ENCODE assay signal across 26 cellular contexts in genomic region chr2:216626875-216627245, GRCh38. TPM values are rescaled to one million over a fixed set of nuclear protein-coding genes. Genes with fewer than 3 reads are reported as not detected.
"Had no signal": no experiment of that assay in that cellular context is flagged by ENCODE, and none has a peak within 500 bp of the region (broad histone marks: within the 10 kb centered on the region; RNA-seq: fewer than 3 reads in every experiment).

No MANE protein-coding gene starts in this region.

- H3K4me1 ChIP-seq: lower lobe of right lung, parathyroid adenoma, right atrium auricular region, testis, thyroid gland, upper lobe of left lung had no signal

- H3K9me3 Mint-ChIP-seq: nephron; neural crest cell; stimulated activated naive B cell treated with anti-CD40 and anti-IgM and Interleukin-4, amounts not matched to agents 10 μg/mL and 1 μg/mL and 100 μg/mL, for 72 hours had no signal

- H3K4me2 ChIP-seq: hepatocyte, smooth muscle cell had no signal

- H3K79me2 ChIP-seq: hepatocyte, parathyroid adenoma had no signal

- H3K36me3 Mint-ChIP-seq: naive thymus-derived CD8-positive, alpha-beta T cell; stimulated activated naive B cell treated with anti-CD40 and anti-IgM and Interleukin-4, amounts not matched to agents 10 μg/mL and 1 μg/mL and 100 μg/mL, for 72 hours had no signal

- H3K27me3 ChIP-seq: hepatocyte, right atrium auricular region, right lobe of liver, stomach, testis, thyroid gland, upper lobe of left lung, vagina had no signal

- H3K27me3 Mint-ChIP-seq: progenitor cell of endocrine pancreas had no signal

- H3K27ac ChIP-seq: hepatocyte, lower lobe of right lung, neutrophil, parathyroid adenoma, right atrium auricular region, right lobe of liver, stomach, testis, thyroid gland, transverse colon, upper lobe of left lung, vagina had no signal

- H2AFZ ChIP-seq: hepatocyte, parathyroid adenoma had no signal

- H3K36me3 ChIP-seq: lower lobe of right lung, neutrophil, right atrium auricular region, right lobe of liver, stomach, thyroid gland, transverse colon, upper lobe of left lung, vagina had no signal

- H3K27ac Mint-ChIP-seq: naive thymus-derived CD8-positive, alpha-beta T cell; nephron; stimulated activated naive B cell treated with anti-CD40 and anti-IgM and Interleukin-4, amounts not matched to agents 10 μg/mL and 1 μg/mL and 100 μg/mL, for 72 hours had no signal

- DNase-seq: islet precursor cell; left cardiac atrium; lower lobe of right lung; mammary epithelial cell; mesenchymal stem cell; naive thymus-derived CD8-positive, alpha-beta T cell; occipital lobe; right lobe of liver; stimulated activated CD4-positive, alpha-beta T cell treated with anti-CD3 and anti-CD28 coated beads, Interleukin-2, amount 100 ng/mL, for 24 hours; stimulated activated CD4-positive, alpha-beta T cell treated with anti-CD3 and anti-CD28 coated beads, Interleukin-4, amount 100 ng/mL, for 1 hour; stimulated activated naive B cell treated with anti-CD40 and anti-IgM and Interleukin-4, amounts not matched to agents 10 μg/mL and 1 μg/mL and 100 μg/mL, for 72 hours; stimulated activated naive CD8-positive, alpha-beta T cell treated with anti-CD3 and anti-CD28 coated beads, Interleukin-15, Interleukin-2, amounts not matched to agents 100 U/mL and 50 U/mL, for 24 hours; stomach; testis; thyroid gland; transverse colon; upper lobe of left lung had no signal

- H3K4me3 ChIP-seq: hepatocyte, lower lobe of right lung, right atrium auricular region, right lobe of liver, smooth muscle cell, stomach, testis, thyroid gland, transverse colon, upper lobe of left lung, vagina had no signal

- H3K9me3 ChIP-seq: lower lobe of right lung, neutrophil, right atrium auricular region, right lobe of liver, stomach, testis, thyroid gland, transverse colon, upper lobe of left lung, vagina had no signal

- H3K4me1 Mint-ChIP-seq: naive thymus-derived CD8-positive, alpha-beta T cell; nephron; stimulated activated naive B cell treated with anti-CD40 and anti-IgM and Interleukin-4, amounts not matched to agents 10 μg/mL and 1 μg/mL and 100 μg/mL, for 72 hours had no signal

- H3K4me3 Mint-ChIP-seq: naive thymus-derived CD8-positive, alpha-beta T cell; nephron; neural crest cell; stimulated activated naive B cell treated with anti-CD40 and anti-IgM and Interleukin-4, amounts not matched to agents 10 μg/mL and 1 μg/mL and 100 μg/mL, for 72 hours had no signal

- H3K9ac ChIP-seq: parathyroid adenoma had no signal

RNA-seq across cellular contexts. Expression of gene IGFBP2, which starts 6.4 kb away (rescaled TPM):
- total RNA-seq: naive thymus-derived CD8-positive, alpha-beta T cell had no signal
